Comparison of ENCODE assay signal across 8 cellular contexts in genomic region chr14:78566017-78566858, GRCh38.
A peak's percentile ranks its signal among the peaks of the same experiment; 100 is the strongest.
DNase-seq lines count a peak whose midpoint lies in the region; ATAC-seq and TF ChIP-seq lines count a peak whose summit lies in the region.

No MANE protein-coding gene starts in this region.

- H3K36me3 ChIP-seq in left lung: no peaks in the 10 kb centered on the region

- H3K4me1 ChIP-seq in left lung: peaks cover 0 to 6% of the 10 kb centered on the region in 2 donors

- ATAC-seq in GM18870 (IDR thresholded peaks at IDR 0.05; ENCODE audit: unreplicated experiment) (peak; percentile 96), HG03139 (IDR thresholded peaks at IDR 0.05; ENCODE audit: unreplicated experiment) (peak; percentile 99), left lung (peak; percentile 100)

- H3K27ac ChIP-seq in left lung: no peak overlapping the region

- DNase-seq in AG20443 (ENCODE audit: low spot score) (peak; percentile 87), NCI-H2196 treated with DMSO at 0.1 percent for 48 hours (lab: John Stamatoyannopoulos, UW; ENCODE audit: unreplicated experiment) (peak; percentile 88), dermis blood vessel endothelial cell (peak; percentile 86), left lung (peak; percentile 59 to 73)
- DNase-seq in activated CD4-positive, alpha-beta T cell treated with anti-CD3 and anti-CD28 coated beads for 4 hours: peak; percentile 8 to 36
- DNase-seq in stimulated activated CD4-positive, alpha-beta T cell treated with anti-CD3 and anti-CD28 coated beads, Interleukin-4, amount 100 ng/mL, for 24 hours: peak; percentile 60

- H3K4me3 ChIP-seq in left lung: no peak overlapping the region

- intact Hi-C loops in left lung (cut with DNase I): no loop called here

- no peaks in the 10 kb centered on the region for H3K9me3 ChIP-seq in left lung

- TF ChIP-seq CTCF in left lung (IDR thresholded peaks at IDR 0.05): peak; percentile 51 to 67

- H3K27me3 ChIP-seq in left lung: no peaks in the 10 kb centered on the region

Comparison
In these comparisons a context has a peak if more than half of its experiments do, and no peak if none do; other contexts are left out.
1. DNase-seq: peak in every context shown above with its lines; median percentile 88 in NCI-H2196 treated with DMSO at 0.1 percent for 48 hours; 87 in AG20443; 86 in dermis blood vessel endothelial cell; 66 in left lung; 60 in stimulated activated CD4-positive, alpha-beta T cell treated with anti-CD3 and anti-CD28 coated beads, Interleukin-4, amount 100 ng/mL, for 24 hours; 22 in activated CD4-positive, alpha-beta T cell treated with anti-CD3 and anti-CD28 coated beads for 4 hours.